ENCODE assay signal across 8 cellular contexts in genomic region chr3:172562881-172563835, GRCh38. TPM values are rescaled to one million over a fixed set of nuclear protein-coding genes. Genes with fewer than 3 reads are reported as not detected.
DNase-seq lines count a peak whose midpoint lies in the region; ATAC-seq, FAIRE-seq and TF ChIP-seq lines count a peak whose summit lies in the region.

No MANE protein-coding gene starts in this region.

- H3K36me3 ChIP-seq in K562 (ENCODE audit: control insufficient read depth, insufficient read depth, low read length) (no peaks in the 10 kb centered on the region), left lung (no peaks in the 10 kb centered on the region), transverse colon (no peaks in the 10 kb centered on the region)

- ATAC-seq in GM21825 (IDR thresholded peaks at IDR 0.05; ENCODE audit: unreplicated experiment) (peak; percentile 65), K562 (0 out of 3 replicates have a peak, but pooled peaks have one; percentile 42), left lung (peak; percentile 87)

- intact Hi-C loops in K562 (cut with micrococcal nuclease) (no loop called here), left lung (cut with DNase I) (no loop called here), transverse colon (cut with DNase I; ENCODE audit: low total_unique reads) (no loop called here)

- TF ChIP-seq EP300 in K562 (IDR thresholded peaks at IDR 0.05; ENCODE audit: low read length) (no peak), transverse colon (IDR thresholded peaks at IDR 0.05; ENCODE audit: low read depth) (no peak)

- CTCF ChIA-PET in K562 (lab: Yijun Ruan, JAX; ENCODE audit: low intra/inter-chr PET ratio): no interaction called here

- H3K27me3 ChIP-seq in K562 (ENCODE audit: control insufficient read depth in 2 of 2, insufficient read depth in 2 of 2, low read length in 2 of 2) (no peaks in the 10 kb centered on the region), left lung (no peaks in the 10 kb centered on the region), transverse colon (no peaks in the 10 kb centered on the region)

- peaks cover 4 to 8% of the 10 kb centered on the region in 2 experiments; a peak in 3 of 5 replicates for H3K4me1 ChIP-seq in K562 (replicated peaks in 1 of 2; ENCODE audit: control insufficient read depth in 2 of 2, insufficient read depth in 2 of 2, low read length in 2 of 2)
- peaks cover 21 to 65% of the 10 kb centered on the region in 2 donors for H3K4me1 ChIP-seq in left lung
- peaks cover 11 to 52% (median 31%) of the 10 kb centered on the region in 4 donors for H3K4me1 ChIP-seq in transverse colon

- peak overlapping the region; percentile 23; the same call in 1 of the 2 replicates for H3K4me2 ChIP-seq in K562 (ENCODE audit: insufficient read depth, low read length)

- peak overlapping the region; percentile 14; the same call in 1 of the 3 replicates for H3K27ac ChIP-seq in K562 (ENCODE audit: extremely low read depth, low read depth, low read length)
- peak overlapping the region; percentile 80 to 81 for H3K27ac ChIP-seq in left lung
- H3K27ac ChIP-seq in transverse colon: peak overlapping the region; percentile 77 to 88 (median 84)

- no peak for TF ChIP-seq RAD21 in K562 (CRISPR knock-in tag; conservative IDR thresholded peaks at IDR 0.05 in 1 of 2, IDR thresholded peaks at IDR 0.05 in 1 of 2)

- H3K9me3 ChIP-seq in K562 (replicated peaks; ENCODE audit: control insufficient read depth, insufficient read depth, low read depth, low read length): no peaks in the 10 kb centered on the region
- H3K9me3 ChIP-seq in left lung: no peaks in the 10 kb centered on the region
- H3K9me3 ChIP-seq in transverse colon: no peaks in the 10 kb centered on the region

- in situ Hi-C loops in K562 (cut with MboI): no loop called here
- in situ Hi-C loops in transverse colon (cut with MboI; ENCODE audit: low pct_ligation_motif_present in 1 of 4, low pct_unique_long_range_greater_than_20kb in 1 of 4, low sequenced_read_pairs in 3 of 4): no loop called here

- H3K4me3 ChIP-seq in K562: no peak overlapping the region
- H3K4me3 ChIP-seq in left lung: peak overlapping the region in 1 of 2 donors; percentile 6
- H3K4me3 ChIP-seq in transverse colon: peak overlapping the region in 3 of 4 donors; percentile 1 to 22 (median 12)

- no peaks in the 10 kb centered on the region for H4K20me1 ChIP-seq in K562 (replicated peaks; ENCODE audit: control insufficient read depth, insufficient read depth, low read length)

- TF ChIP-seq POLR2A in K562 (conservative IDR thresholded peaks at IDR 0.05): no peak
- TF ChIP-seq POLR2A in transverse colon (IDR thresholded peaks at IDR 0.05): no peak

- POLR2A ChIA-PET in K562 (lab: Yijun Ruan, JAX): no interaction called here

- peak; percentile 61 for DNase-seq in DMS153 treated with DMSO at 0.1 percent for 48 hours (lab: John Stamatoyannopoulos, UW; ENCODE audit: unreplicated experiment)
- DNase-seq in NCI-H460 (ENCODE audit: extremely low read depth, low read depth): peak; percentile 52
- no peak for DNase-seq in K562 (ENCODE audit: extremely low read depth in 1 of 4, low spot score in 3 of 4)
- no peak for DNase-seq in left lung
- DNase-seq in transverse colon: no peak
- no peak for DNase-seq in NCI-H2029 (lab: John Stamatoyannopoulos, UW)
- DNase-seq in anterior cingulate cortex (lab: John Stamatoyannopoulos, UW): no peak

- peak overlapping the region; percentile 52 for H2AFZ ChIP-seq in K562 (ENCODE audit: low read depth, low read length)

- BruUV-seq in K562 (replicated peaks; lab: Mats Ljungman, UMichigan): no TSS peak

- no peak for TF ChIP-seq CTCF in K562 (IDR thresholded peaks at IDR 0.05 in 2 of 3, conservative IDR thresholded peaks at IDR 0.05 in 1 of 3; ENCODE audit: insufficient read depth in 2 of 3, low read depth in 1 of 3, low read length in 3 of 3)
- TF ChIP-seq CTCF in left lung (IDR thresholded peaks at IDR 0.05): no peak
- TF ChIP-seq CTCF in transverse colon (IDR thresholded peaks at IDR 0.05): no peak

- H3K79me2 ChIP-seq in K562 (ENCODE audit: control insufficient read depth, insufficient read depth, low read length): no peaks in the 10 kb centered on the region

- no peaks in the 10 kb centered on the region for H3K9me1 ChIP-seq in K562 (ENCODE audit: control insufficient read depth, insufficient read depth, low read length)

- H3K9ac ChIP-seq in K562 (ENCODE audit: insufficient read depth in 1 of 2, low read depth in 2 of 2, low read length in 2 of 2): peak overlapping the region in 1 of 2 experiments; percentile 11; a peak in 1 of 4 replicates

- FAIRE-seq in K562 (lab: Jason Lieb, UNC): no peak

- 3% methylated on average over 8 of the region's 8 CpGs for WGBS in K562 (ENCODE audit: insufficient coverage, low coverage, missing lambda C conversion rate)
- WGBS in transverse colon (ENCODE audit: low coverage in 1 of 2), 2 donors: 12 to 13% methylated on average over 8 of the region's 8 CpGs

TF ChIP-seq in K562, 482 proteins besides CTCF, POLR2A, EP300 and RAD21 (continues in another document):
- TF ChIP-seq CREM (IDR thresholded peaks at IDR 0.05; ENCODE audit: low read depth) (no peak), KLF13 (tag; IDR thresholded peaks at IDR 0.05; ENCODE audit: borderline replicate concordance, low read depth) (no peak), FOSL1 (tag; conservative IDR thresholded peaks at IDR 0.05) (peak; percentile 62), ZNF395 (CRISPR knock-in tag; IDR thresholded peaks at IDR 0.05) (no peak), GATAD2B (IDR thresholded peaks at IDR 0.05; ENCODE audit: borderline replicate concordance) (no peak), CEBPG (CRISPR knock-in tag; IDR thresholded peaks at IDR 0.05) (no peak), CEBPG (tag; conservative IDR thresholded peaks at IDR 0.05 in 1 of 2, IDR thresholded peaks at IDR 0.05 in 1 of 2) (peak; percentile 86 to 92), BMI1 (IDR thresholded peaks at IDR 0.05; ENCODE audit: low read length) (no peak), SMARCE1 (IDR thresholded peaks at IDR 0.05) (peak; percentile 57; the same call in 1 of the 2 replicates), CEBPB (tag; IDR thresholded peaks at IDR 0.05) (peak; percentile 88), DPF2 (IDR thresholded peaks at IDR 0.05) (peak; percentile 64), USF2 (CRISPR knock-in tag; IDR thresholded peaks at IDR 0.05) (no peak), POLR2H (tag; IDR thresholded peaks at IDR 0.05; ENCODE audit: low read depth) (0 out of 2 replicates have a peak, but pooled peaks have one; percentile 29), GTF2E2 (tag; IDR thresholded peaks at IDR 0.05) (peak; percentile 68; the same call in 1 of the 2 replicates), SLC30A9 (CRISPR knock-in tag; IDR thresholded peaks at IDR 0.05) (no peak), NFXL1 (CRISPR knock-in tag; IDR thresholded peaks at IDR 0.05) (no peak), ZZZ3 (IDR thresholded peaks at IDR 0.05) (no peak), ARID1B (IDR thresholded peaks at IDR 0.05) (peak; percentile 41; the same call in 1 of the 2 replicates), RAD51 (IDR thresholded peaks at IDR 0.05; ENCODE audit: borderline replicate concordance, low read depth) (no peak)

RNA-seq across cellular contexts. Expression of gene TNFSF10, which starts 39.9 kb away (rescaled TPM):
- 0.12 and 1.5 TPM in 2 replicates for total RNA-seq in NCI-H460 (2014; rRNA removed; shearing (Covaris generic))
- polyA plus RNA-seq in NCI-H460 (2014; cell fraction: nucleus; rRNA removed): not detected in 2 replicates
- not detected in 2 replicates for total RNA-seq in K562 (2011; cell fraction: chromatin; rRNA removed; ENCODE audit: low replicate concordance)
- total RNA-seq in K562 (2011; cell fraction: nucleolus; rRNA removed): 0.53 TPM in 1 of 2 replicates, not detected in the other
- not detected in 2 replicates for total RNA-seq in K562 (2011; cell fraction: nucleoplasm; rRNA removed)
- total RNA-seq in K562 (2014; rRNA removed): 0.33 TPM in 1 of 2 replicates, not detected in the other
- total RNA-seq in K562 (2014; rRNA removed; fragmentation: Illumina TruSeq; extraction: Trizol): 0.33 and 0.35 TPM in 2 replicates
- 1.3 and 1.4 TPM in 2 replicates for total RNA-seq in K562 (2015; rRNA removed; fragmentation: Illumina TruSeq; extraction: Trizol)
- total RNA-seq in K562 (2021): 0.13 and 0.36 TPM in 2 replicates
- 0.05 and 0.07 TPM in 2 replicates for polyA plus RNA-seq in K562 (2011; rRNA removed)
- polyA plus RNA-seq in K562 (2011; cell fraction: cytosol; rRNA removed): not detected in 2 replicates
- not detected in 2 replicates for polyA plus RNA-seq in K562 (2011; cell fraction: nucleus; rRNA removed)
- 1.7 and 3.8 TPM in 2 replicates for polyA plus RNA-seq in K562 (2012)
- polyA plus RNA-seq in K562 (2014; fragmentation: Illumina TruSeq; extraction: Trizol): 0.39 and 0.43 TPM in 2 replicates
- polyA plus RNA-seq in K562 (2014; fragmentation: Nextera tagmentation; extraction: Ambion mirVana): under 1 TPM; 0.21 TPM
- polyA plus RNA-seq in K562 (2014; rRNA removed): 0.19 and 0.52 TPM in 2 replicates
- not detected in 2 replicates for polyA minus RNA-seq in K562 (2011; rRNA and poly(A)+ RNA removed)
- not detected in 2 replicates for polyA minus RNA-seq in K562 (2011; cell fraction: cytosol; rRNA and poly(A)+ RNA removed)
- polyA minus RNA-seq in K562 (2011; cell fraction: nucleus; rRNA and poly(A)+ RNA removed): not detected in 2 replicates
- 10 to 100 TPM; 52.2 to 95.2 TPM for total RNA-seq in left lung
- total RNA-seq in transverse colon: 100 to 1,000 TPM in 3 of 4 donors, 10 to 100 TPM in 1; 73.8 to 150 (median 125) TPM

Comparison
In these comparisons a context has a peak if more than half of its experiments do, and no peak if none do; other contexts are left out.
1. DNase-seq: peak in DMS153 treated with DMSO at 0.1 percent for 48 hours (single experiment) and NCI-H460 (single experiment); none in K562 (0 of 4), left lung (0 of 2), transverse colon (single experiment), NCI-H2029 (single experiment) and anterior cingulate cortex (0 of 58).
2. H3K27ac ChIP-seq: peak in every context shown above with its lines; median percentile 84 in transverse colon; 80 in left lung; 14 in K562.
3. RNA of gene TNFSF10, which starts 39.9 kb away (total RNA-seq): 73.8 to 150 TPM in transverse colon and 52.2 to 95.2 TPM in left lung; 0.13 to 1.4 TPM in K562 and 0.12 to 1.5 TPM in NCI-H460; every median in the first group is over 10 times any median in the second.
4. Peak in every context shown above with its lines, with median percentiles within 50 percentile points of each other: ATAC-seq.